18 cellular contexts compared by ENCODE assay signal in genomic region chr6:139381216-139381615, GRCh38.
"Had no signal": no experiment of that assay in that cellular context is flagged by ENCODE, and none has a peak within 500 bp of the region (broad histone marks: within the 10 kb centered on the region; RNA-seq: fewer than 3 reads in every experiment).

No MANE protein-coding gene starts in this region.

- H3K27ac ChIP-seq: brain microvascular endothelial cell, left ventricle myocardium inferior, right lobe of liver, upper lobe of right lung had no signal

- H3K4me3 Mint-ChIP-seq: activated CD4-positive, alpha-beta T cell treated with anti-CD3 and anti-CD28 coated beads, Interleukin-2, amount 10 ng/mL, durations not matched to agents 7 days and 5 days; activated naive CD8-positive, alpha-beta T cell treated with anti-CD3 and anti-CD28 coated beads for 36 hours; activated T-helper 1 cell treated with anti-CD3 and anti-CD28 coated beads, Interleukin-12 subunit alpha, Interleukin-12 subunit beta, Interleukin-2, Interleukin-4 antibody, amounts not matched to agents 30 ng/mL and 10 ng/mL and 1 ng/mL, durations not matched to agents 14 hours and 24 hours and 36 hours; central memory CD8-positive, alpha-beta T cell; memory B cell; stimulated activated naive CD8-positive, alpha-beta T cell treated with anti-CD3 and anti-CD28 coated beads, Interleukin-15, amount 100 ng/mL, for 72 hours had no signal

- H3K9me3 Mint-ChIP-seq: activated CD4-positive, alpha-beta T cell treated with anti-CD3 and anti-CD28 coated beads, Interleukin-2, amount 10 ng/mL, durations not matched to agents 7 days and 5 days; activated naive CD8-positive, alpha-beta T cell treated with anti-CD3 and anti-CD28 coated beads for 36 hours; activated T-helper 1 cell treated with anti-CD3 and anti-CD28 coated beads, Interleukin-12 subunit alpha, Interleukin-12 subunit beta, Interleukin-2, Interleukin-4 antibody, amounts not matched to agents 30 ng/mL and 10 ng/mL and 1 ng/mL, durations not matched to agents 14 hours and 24 hours and 36 hours; central memory CD8-positive, alpha-beta T cell; memory B cell; stimulated activated naive CD8-positive, alpha-beta T cell treated with anti-CD3 and anti-CD28 coated beads, Interleukin-15, amount 100 ng/mL, for 72 hours had no signal

- H3K36me3 ChIP-seq: brain microvascular endothelial cell, left ventricle myocardium inferior, right lobe of liver, spleen, upper lobe of right lung had no signal

- H3K27me3 Mint-ChIP-seq: activated CD4-positive, alpha-beta T cell treated with anti-CD3 and anti-CD28 coated beads, Interleukin-2, amount 10 ng/mL, durations not matched to agents 7 days and 5 days; activated naive CD8-positive, alpha-beta T cell treated with anti-CD3 and anti-CD28 coated beads for 36 hours; memory B cell; stimulated activated naive CD8-positive, alpha-beta T cell treated with anti-CD3 and anti-CD28 coated beads, Interleukin-15, amount 100 ng/mL, for 72 hours had no signal

- H3K36me3 Mint-ChIP-seq: activated naive CD8-positive, alpha-beta T cell treated with anti-CD3 and anti-CD28 coated beads for 36 hours had no signal

- DNase-seq: activated CD4-positive, alpha-beta T cell treated with anti-CD3 and anti-CD28 coated beads, Interleukin-2, amount 10 ng/mL, durations not matched to agents 7 days and 5 days; activated CD8-positive, alpha-beta memory T cell treated with anti-CD3 and anti-CD28 coated beads for 24 hours; activated naive CD8-positive, alpha-beta T cell treated with anti-CD3 and anti-CD28 coated beads for 36 hours; amygdala; brain microvascular endothelial cell; cortex of kidney; effector memory CD4-positive, alpha-beta T cell; hippocampal formation; left ventricle myocardium inferior; right lobe of liver; spleen; stimulated activated CD4-positive, alpha-beta T cell treated with anti-CD3 and anti-CD28 coated beads, Interleukin-1b, Interleukin-23, amount 100 ng/mL, for 48 hours; stimulated activated naive CD8-positive, alpha-beta T cell treated with anti-CD3 and anti-CD28 coated beads, Interleukin-15, amount 100 ng/mL, for 72 hours; SW 1271; upper lobe of right lung had no signal

- H3K27me3 ChIP-seq: brain microvascular endothelial cell, right lobe of liver, spleen, upper lobe of right lung had no signal

- H3K9me3 ChIP-seq: right lobe of liver, spleen, upper lobe of right lung had no signal

- H3K4me1 ChIP-seq: upper lobe of right lung had no signal

- H3K4me3 ChIP-seq: left ventricle myocardium inferior, right lobe of liver, spleen, upper lobe of right lung had no signal

- ATAC-seq: right lobe of liver; stimulated activated naive CD8-positive, alpha-beta T cell treated with anti-CD3 and anti-CD28 coated beads, Interleukin-15, amount 100 ng/mL, for 72 hours; upper lobe of right lung had no signal

- H3K27ac Mint-ChIP-seq: activated CD4-positive, alpha-beta T cell treated with anti-CD3 and anti-CD28 coated beads, Interleukin-2, amount 10 ng/mL, durations not matched to agents 7 days and 5 days; activated naive CD8-positive, alpha-beta T cell treated with anti-CD3 and anti-CD28 coated beads for 36 hours; activated T-helper 1 cell treated with anti-CD3 and anti-CD28 coated beads, Interleukin-12 subunit alpha, Interleukin-12 subunit beta, Interleukin-2, Interleukin-4 antibody, amounts not matched to agents 30 ng/mL and 10 ng/mL and 1 ng/mL, durations not matched to agents 14 hours and 24 hours and 36 hours; memory B cell; stimulated activated naive CD8-positive, alpha-beta T cell treated with anti-CD3 and anti-CD28 coated beads, Interleukin-15, amount 100 ng/mL, for 72 hours had no signal
